ENCODE assay signal across 8 cellular contexts in genomic region chr6:152271681-152272464, GRCh38.
A peak's percentile ranks its signal among the peaks of the same experiment; 100 is the strongest.
DNase-seq lines count a peak whose midpoint lies in the region; ATAC-seq, FAIRE-seq and TF ChIP-seq lines count a peak whose summit lies in the region.

No MANE protein-coding gene starts in this region.

- no peak for FAIRE-seq in frontal cortex (lab: Jason Lieb, UNC)

- H3K4me1 Mint-ChIP-seq in neural progenitor cell = peaks cover 14% of the 10 kb centered on the region

- peak; percentile 74 for ATAC-seq in GM21528 (IDR thresholded peaks at IDR 0.05; ENCODE audit: low FRiP score, unreplicated experiment)
- no peak for ATAC-seq in HG03025 (IDR thresholded peaks at IDR 0.05; ENCODE audit: low FRiP score, unreplicated experiment)
- no peak for ATAC-seq in HG03460 (IDR thresholded peaks at IDR 0.05; ENCODE audit: unreplicated experiment)

- TF ChIP-seq CTCF in AG10803 (conservative IDR thresholded peaks at IDR 0.05; ENCODE audit: low read length) (no peak), neural progenitor cell (IDR thresholded peaks at IDR 0.05) (no peak)

- no peak overlapping the region for H3K4me3 ChIP-seq in AG10803 (ENCODE audit: low read length)
- no peak overlapping the region for H3K4me3 ChIP-seq in neural progenitor cell

- H3K9me3 ChIP-seq in neural progenitor cell (ENCODE audit: low read depth) = no peaks in the 10 kb centered on the region

- H3K27me3 ChIP-seq in neural progenitor cell = no peaks in the 10 kb centered on the region

- no peaks in the 10 kb centered on the region for H3K9me3 Mint-ChIP-seq in neural progenitor cell

- no peak overlapping the region for H3K9ac ChIP-seq in neural progenitor cell

- no peaks in the 10 kb centered on the region for H3K79me2 ChIP-seq in neural progenitor cell (ENCODE audit: low read depth)

- no peak overlapping the region for H2AFZ ChIP-seq in neural progenitor cell (replicated peaks)

- H3K27ac ChIP-seq in neural progenitor cell = no peak overlapping the region

- no peak overlapping the region for H3K27ac Mint-ChIP-seq in neural progenitor cell

- no peaks in the 10 kb centered on the region for H3K4me1 ChIP-seq in neural progenitor cell

- H3K36me3 ChIP-seq in neural progenitor cell = no peaks in the 10 kb centered on the region

- peak; percentile 86 for DNase-seq in AG10803 (ENCODE audit: low read depth)
- DNase-seq in RPMI7951 (ENCODE audit: low read depth) = peak; percentile 77
- peak; percentile 14 for DNase-seq in iPS-NIHi7 (ENCODE audit: extremely low spot score)
- no peak for DNase-seq in neural progenitor cell (ENCODE audit: low spot score)
- no peak for DNase-seq in frontal cortex (ENCODE audit: low spot score in 2 of 2)

- no peaks in the 10 kb centered on the region for H4K20me1 ChIP-seq in neural progenitor cell (ENCODE audit: low read depth)

- H3K27me3 Mint-ChIP-seq in neural progenitor cell (ENCODE audit: insufficient read depth, low read depth) = no peaks in the 10 kb centered on the region

- H3K36me3 Mint-ChIP-seq in neural progenitor cell = peaks cover 6% of the 10 kb centered on the region

- H3F3A ChIP-seq in neural progenitor cell (ENCODE audit: low read depth) = no peaks in the 10 kb centered on the region

- no peak overlapping the region for H3K4me3 Mint-ChIP-seq in neural progenitor cell

- no peak overlapping the region for H3K4me2 ChIP-seq in neural progenitor cell

Comparison
In these comparisons a context has a peak if more than half of its experiments do, and no peak if none do; other contexts are left out.
1. DNase-seq: peak in AG10803 (single experiment), RPMI7951 (single experiment) and iPS-NIHi7 (single experiment); none in neural progenitor cell (single experiment) and frontal cortex (0 of 2).